In genomic region chr1:6003568-6004411, GRCh38 we compare ENCODE assay signal across 12 cellular contexts. TPM values are rescaled to one million over a fixed set of nuclear protein-coding genes. Genes with fewer than 3 reads are reported as not detected.
A peak's percentile ranks its signal among the peaks of the same experiment; 100 is the strongest.
DNase-seq lines count a peak whose midpoint lies in the region; ATAC-seq, FAIRE-seq and TF ChIP-seq lines count a peak whose summit lies in the region.
"Had no signal": no experiment of that assay in that cellular context is flagged by ENCODE, and none has a peak within 500 bp of the region (broad histone marks: within the 10 kb centered on the region; RNA-seq: fewer than 3 reads in every experiment).

No MANE protein-coding gene starts in this region.

- H3K4me3 ChIP-seq in K562: no peak overlapping the region
- H3K4me3 ChIP-seq: BLaER1 treated with 17β-estradiol and CSF1 and Interleukin-3, amounts not matched to agents 10 nM and 100 nM; lung; upper lobe of right lung had no signal

- POLR2A ChIA-PET in K562 (lab: Yijun Ruan, JAX): interaction anchor here (0.7 to 2.4 kb wide), 3 partner anchors 10 to 74 kb away, joined by 3 to 7 read pairs (median 4); no protein-coding TSS in a partner anchor
- POLR2A ChIA-PET in naive thymus-derived CD8-positive, alpha-beta T cell (lab: Charles Lee): no interaction called here

- TF ChIP-seq EP300 in K562 (IDR thresholded peaks at IDR 0.05; ENCODE audit: low read length): no peak

- no peaks in the 10 kb centered on the region for H3K36me3 ChIP-seq in K562 (ENCODE audit: control insufficient read depth, insufficient read depth, low read length)
- H3K36me3 ChIP-seq: upper lobe of right lung had no signal

- intact Hi-C loops in K562 (cut with micrococcal nuclease): no loop called here

- CTCF ChIA-PET in K562 (lab: Yijun Ruan, JAX; ENCODE audit: low intra/inter-chr PET ratio): no interaction called here

- peaks cover 10% of the 10 kb centered on the region for H3K9me1 ChIP-seq in K562 (ENCODE audit: control insufficient read depth, insufficient read depth, low read length)

- peaks cover 40% of the 10 kb centered on the region for H4K20me1 ChIP-seq in K562 (replicated peaks; ENCODE audit: control insufficient read depth, insufficient read depth, low read length)

- no peak for TF ChIP-seq POLR2A in K562 (conservative IDR thresholded peaks at IDR 0.05)

- FAIRE-seq in D721Med (lab: Jason Lieb, UNC) (no peak), K562 (lab: Jason Lieb, UNC) (peak; percentile 63)

- no peak overlapping the region for H3K27ac ChIP-seq in K562 (ENCODE audit: extremely low read depth, low read depth, low read length)
- H3K27ac ChIP-seq: upper lobe of right lung had no signal

- no peaks in the 10 kb centered on the region for H3K9me3 ChIP-seq in K562 (replicated peaks; ENCODE audit: control insufficient read depth, insufficient read depth, low read depth, low read length)
- H3K9me3 ChIP-seq: BLaER1 treated with 17β-estradiol and CSF1 and Interleukin-3, amounts not matched to agents 10 nM and 100 nM; upper lobe of right lung had no signal

- H3K27ac Mint-ChIP-seq in naive thymus-derived CD8-positive, alpha-beta T cell: peak overlapping the region in 7 of 10 donors; percentile 9 to 94 (median 53)
- H3K27ac Mint-ChIP-seq: T-helper 17 cell had no signal

- 67% methylated on average over 24 of the region's 24 CpGs for WGBS in K562 (ENCODE audit: insufficient coverage, low coverage, missing lambda C conversion rate)

- no peaks in the 10 kb centered on the region for H3K9me3 Mint-ChIP-seq in naive thymus-derived CD8-positive, alpha-beta T cell

- DNase-seq in D721Med (ENCODE audit: insufficient read length, low spot score) (peak; percentile 69), NCI-H2081 (lab: John Stamatoyannopoulos, UW) (peak; percentile 60 to 88), K562 (ENCODE audit: extremely low read depth in 1 of 4, low spot score in 3 of 4) (no peak), COLO668 (lab: John Stamatoyannopoulos, UW; ENCODE audit: unreplicated experiment) (no peak)
- DNase-seq in naive thymus-derived CD8-positive, alpha-beta T cell: no peak
- no peak for DNase-seq in activated naive CD4-positive, alpha-beta T cell (lab: John Stamatoyannopoulos, UW)
- DNase-seq: T-helper 17 cell had no signal

- no peaks in the 10 kb centered on the region for H3K27me3 ChIP-seq in K562 (ENCODE audit: control insufficient read depth in 2 of 2, insufficient read depth in 2 of 2, low read length in 2 of 2)
- H3K27me3 ChIP-seq: BLaER1 treated with 17β-estradiol and CSF1 and Interleukin-3, amounts not matched to agents 10 nM and 100 nM; upper lobe of right lung had no signal

- no peak overlapping the region for H2AFZ ChIP-seq in K562 (ENCODE audit: low read depth, low read length)

- in situ Hi-C loops in K562 (cut with MboI): no loop called here

- no peaks in the 10 kb centered on the region; the same call in 2 of the 3 replicates for H3K79me2 ChIP-seq in K562 (ENCODE audit: control insufficient read depth, insufficient read depth, low read length)

- H3K36me3 Mint-ChIP-seq in naive thymus-derived CD8-positive, alpha-beta T cell: no peaks in the 10 kb centered on the region

- H3K27me3 Mint-ChIP-seq in naive thymus-derived CD8-positive, alpha-beta T cell: no peaks in the 10 kb centered on the region
- H3K27me3 Mint-ChIP-seq: T-helper 17 cell had no signal

- peaks cover 14 to 64% of the 10 kb centered on the region in 2 experiments for H3K4me1 ChIP-seq in K562 (replicated peaks in 1 of 2; ENCODE audit: control insufficient read depth in 2 of 2, insufficient read depth in 2 of 2, low read length in 2 of 2)
- H3K4me1 ChIP-seq: upper lobe of right lung had no signal

- no peak for TF ChIP-seq RAD21 in K562 (CRISPR knock-in tag; conservative IDR thresholded peaks at IDR 0.05 in 1 of 2, IDR thresholded peaks at IDR 0.05 in 1 of 2)

- BruUV-seq in K562 (replicated peaks; lab: Mats Ljungman, UMichigan): no TSS peak

- H3K4me1 Mint-ChIP-seq in naive thymus-derived CD8-positive, alpha-beta T cell: peaks cover 22 to 66% (median 44%) of the 10 kb centered on the region in 4 donors

- TF ChIP-seq CTCF in D721Med (IDR thresholded peaks at IDR 0.05; ENCODE audit: insufficient read depth, missing control alignments) (no peak), K562 (IDR thresholded peaks at IDR 0.05 in 2 of 3, conservative IDR thresholded peaks at IDR 0.05 in 1 of 3; ENCODE audit: insufficient read depth in 2 of 3, low read depth in 1 of 3, low read length in 3 of 3) (no peak)

- ATAC-seq in K562 (no peak), HG03442 (IDR thresholded peaks at IDR 0.05; ENCODE audit: unreplicated experiment) (no peak), GM19328 (IDR thresholded peaks at IDR 0.05; ENCODE audit: unreplicated experiment) (no peak)
- peak in 1 of 2 donors; percentile 42 for ATAC-seq in naive thymus-derived CD8-positive, alpha-beta T cell
- ATAC-seq: T-helper 17 cell, upper lobe of right lung had no signal

- H3K4me2 ChIP-seq in K562 (ENCODE audit: insufficient read depth, low read length): no peak overlapping the region

- H3K9ac ChIP-seq in K562 (ENCODE audit: insufficient read depth in 1 of 2, low read depth in 2 of 2, low read length in 2 of 2): no peak overlapping the region

- peak overlapping the region in 4 of 10 donors; percentile 21 to 89 (median 42) for H3K4me3 Mint-ChIP-seq in naive thymus-derived CD8-positive, alpha-beta T cell
- H3K4me3 Mint-ChIP-seq: T-helper 17 cell had no signal

TF ChIP-seq in K562, 482 proteins besides CTCF, POLR2A, EP300 and RAD21 (continues in another document):
- TF ChIP-seq MEIS2 (IDR thresholded peaks at IDR 0.05; ENCODE audit: partially characterized antibody) (no peak), MTF1 (CRISPR knock-in tag; IDR thresholded peaks at IDR 0.05; ENCODE audit: borderline replicate concordance) (no peak)
- TF ChIP-seq, protein P1, sequence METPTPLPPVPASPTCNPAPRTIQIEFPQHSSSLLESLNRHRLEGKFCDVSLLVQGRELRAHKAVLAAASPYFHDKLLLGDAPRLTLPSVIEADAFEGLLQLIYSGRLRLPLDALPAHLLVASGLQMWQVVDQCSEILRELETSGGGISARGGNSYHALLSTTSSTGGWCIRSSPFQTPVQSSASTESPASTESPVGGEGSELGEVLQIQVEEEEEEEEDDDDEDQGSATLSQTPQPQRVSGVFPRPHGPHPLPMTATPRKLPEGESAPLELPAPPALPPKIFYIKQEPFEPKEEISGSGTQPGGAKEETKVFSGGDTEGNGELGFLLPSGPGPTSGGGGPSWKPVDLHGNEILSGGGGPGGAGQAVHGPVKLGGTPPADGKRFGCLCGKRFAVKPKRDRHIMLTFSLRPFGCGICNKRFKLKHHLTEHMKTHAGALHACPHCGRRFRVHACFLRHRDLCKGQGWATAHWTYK (CRISPR knock-in tag; IDR thresholded peaks at IDR 0.05): no peak

RNA-seq across cellular contexts. Expression of gene NPHP4, which starts 11.6 kb away (rescaled TPM):
- 82.6 and 164 TPM in 2 replicates for total RNA-seq in K562 (2011; cell fraction: chromatin; rRNA removed; ENCODE audit: low replicate concordance)
- total RNA-seq in K562 (2011; cell fraction: nucleolus; rRNA removed): 73.7 and 83.2 TPM in 2 replicates
- total RNA-seq in K562 (2011; cell fraction: nucleoplasm; rRNA removed): 59.2 and 65.8 TPM in 2 replicates
- total RNA-seq in K562 (2014; rRNA removed) (10.5 and 11.0 TPM in 2 replicates), K562 (2014; rRNA removed; fragmentation: Illumina TruSeq; extraction: Trizol) (3.3 and 4.8 TPM in 2 replicates), K562 (2015; rRNA removed; fragmentation: Illumina TruSeq; extraction: Trizol) (6.2 and 6.9 TPM in 2 replicates), K562 (2021) (23.3 and 26.2 TPM in 2 replicates)
- polyA plus RNA-seq in K562 (2011; rRNA removed) (6.7 and 9.8 TPM in 2 replicates), K562 (2014; fragmentation: Illumina TruSeq; extraction: Trizol) (9.6 and 10.4 TPM in 2 replicates), K562 (2014; fragmentation: Nextera tagmentation; extraction: Ambion mirVana) (under 1 TPM; 0.52 to 0.77 TPM), K562 (2014; rRNA removed) (13.9 and 15.3 TPM in 2 replicates)
- polyA plus RNA-seq in K562 (2011; cell fraction: cytosol; rRNA removed): 4.6 and 7.6 TPM in 2 replicates
- polyA plus RNA-seq in K562 (2011; cell fraction: nucleus; rRNA removed): 71.9 and 106 TPM in 2 replicates
- polyA plus RNA-seq in K562 (2012): 12.4 and 19.3 TPM in 2 replicates
- polyA minus RNA-seq in K562 (2011; rRNA and poly(A)+ RNA removed): 7.0 and 7.9 TPM in 2 replicates
- 10.7 and 12.6 TPM in 2 replicates for polyA minus RNA-seq in K562 (2011; cell fraction: cytosol; rRNA and poly(A)+ RNA removed)
- polyA minus RNA-seq in K562 (2011; cell fraction: nucleus; rRNA and poly(A)+ RNA removed): 31.6 and 34.4 TPM in 2 replicates
- 1 to 10 TPM; 6.2 to 6.3 TPM for total RNA-seq in naive thymus-derived CD8-positive, alpha-beta T cell
- polyA plus RNA-seq in naive thymus-derived CD8-positive, alpha-beta T cell: under 1 TPM; 0.14 to 0.97 (median 0.22) TPM

RNA-seq across cellular contexts. Expression of gene KCNAB2, which starts 41.9 kb away (rescaled TPM):
- total RNA-seq in K562 (2011; cell fraction: chromatin; rRNA removed; ENCODE audit: low replicate concordance): 23.9 and 48.7 TPM in 2 replicates
- 31.2 and 38.0 TPM in 2 replicates for total RNA-seq in K562 (2011; cell fraction: nucleolus; rRNA removed)
- total RNA-seq in K562 (2011; cell fraction: nucleoplasm; rRNA removed): 23.7 and 24.4 TPM in 2 replicates
- total RNA-seq in K562 (2014; rRNA removed) (4.0 and 11.1 TPM in 2 replicates), K562 (2014; rRNA removed; fragmentation: Illumina TruSeq; extraction: Trizol) (7.1 and 7.2 TPM in 2 replicates), K562 (2015; rRNA removed; fragmentation: Illumina TruSeq; extraction: Trizol) (6.1 and 6.4 TPM in 2 replicates), K562 (2021) (14.7 and 15.8 TPM in 2 replicates)
- polyA plus RNA-seq in K562 (2011; rRNA removed) (5.8 and 7.4 TPM in 2 replicates), K562 (2014; fragmentation: Illumina TruSeq; extraction: Trizol) (8.1 and 8.2 TPM in 2 replicates), K562 (2014; fragmentation: Nextera tagmentation; extraction: Ambion mirVana) (1 to 10 TPM; 1.8 to 2.4 TPM), K562 (2014; rRNA removed) (8.3 and 10.8 TPM in 2 replicates)
- polyA plus RNA-seq in K562 (2011; cell fraction: cytosol; rRNA removed): 3.5 and 7.3 TPM in 2 replicates
- 19.8 and 26.0 TPM in 2 replicates for polyA plus RNA-seq in K562 (2011; cell fraction: nucleus; rRNA removed)
- polyA plus RNA-seq in K562 (2012): 11.8 and 15.5 TPM in 2 replicates
- 2.0 and 5.5 TPM in 2 replicates for polyA minus RNA-seq in K562 (2011; rRNA and poly(A)+ RNA removed)
- polyA minus RNA-seq in K562 (2011; cell fraction: cytosol; rRNA and poly(A)+ RNA removed): 3.7 and 4.5 TPM in 2 replicates
- 13.6 and 16.0 TPM in 2 replicates for polyA minus RNA-seq in K562 (2011; cell fraction: nucleus; rRNA and poly(A)+ RNA removed)
- 100 to 1,000 TPM; 189 to 190 TPM for total RNA-seq in naive thymus-derived CD8-positive, alpha-beta T cell
- 10 to 100 TPM; 17.8 to 46.6 (median 21.4) TPM for polyA plus RNA-seq in naive thymus-derived CD8-positive, alpha-beta T cell

Comparison
In these comparisons a context has a peak if more than half of its experiments do, and no peak if none do; other contexts are left out.
1. DNase-seq: peak in D721Med (single experiment) and NCI-H2081 (2 of 2); none in K562 (0 of 4), naive thymus-derived CD8-positive, alpha-beta T cell (0 of 10), COLO668 (single experiment) and activated naive CD4-positive, alpha-beta T cell (0 of 4).